In the genomic region with DNA sequence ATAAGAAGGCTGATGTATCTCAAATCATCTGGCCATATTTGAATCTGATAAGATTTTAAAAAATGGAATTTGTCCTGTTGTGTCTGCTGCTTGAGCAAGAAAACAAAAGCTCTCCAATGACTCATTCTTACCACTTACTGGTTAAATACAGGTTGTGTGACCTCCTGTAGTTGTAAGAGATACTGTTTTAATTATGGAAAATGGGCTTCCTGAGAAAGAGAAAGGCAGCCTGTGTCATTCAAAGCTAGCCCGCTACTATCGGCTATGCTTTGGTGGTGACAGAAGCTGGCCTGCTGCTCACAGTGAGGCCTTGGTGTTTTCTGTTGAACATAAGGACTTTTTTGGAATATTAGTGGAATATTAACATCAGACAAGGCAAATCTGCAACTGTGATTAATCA, we compare ENCODE assay signal across 18 cellular contexts.
DNase-seq lines count a peak whose midpoint lies in the region; ATAC-seq and TF ChIP-seq lines count a peak whose summit lies in the region.
"Had no signal": no experiment of that assay in that cellular context is flagged by ENCODE, and none has a peak within 500 bp of the region (broad histone marks: within the 10 kb centered on the region; RNA-seq: fewer than 3 reads in every experiment).

No MANE protein-coding gene starts in this region.

- H2AFZ ChIP-seq in Karpas-422 (ENCODE audit: low read length) = peak overlapping the region; percentile 3; the same call in 1 of the 2 replicates

- H3K4me2 ChIP-seq in BLaER1 treated with 17β-estradiol and CSF1 and Interleukin-3, amounts not matched to agents 10 nM and 100 nM = peak overlapping the region in 4 of 11 experiments; percentile 47 to 69 (median 54); a peak in 5 of 22 replicates
- H3K4me2 ChIP-seq in Karpas-422 (ENCODE audit: low read depth, low read length, poor library complexity, severe bottlenecking) = no peak overlapping the region
- H3K4me2 ChIP-seq: SK-N-SH had no signal

- H3K79me2 ChIP-seq in Karpas-422 (ENCODE audit: low read length) = no peaks in the 10 kb centered on the region

- H4K20me1 ChIP-seq in BLaER1 treated with 17β-estradiol and CSF1 and Interleukin-3, amounts not matched to agents 10 nM and 100 nM = no peaks in the 10 kb centered on the region
- no peaks in the 10 kb centered on the region for H4K20me1 ChIP-seq in Karpas-422 (ENCODE audit: insufficient read depth, low read depth, low read length)

- TF ChIP-seq CTCF in foreskin keratinocyte (conservative IDR thresholded peaks at IDR 0.05) (no peak), RWPE1 (conservative IDR thresholded peaks at IDR 0.05; ENCODE audit: low read depth) (no peak)

- H3K9me2 ChIP-seq in Karpas-422 (replicated peaks; ENCODE audit: insufficient read depth, low read length) = no peaks in the 10 kb centered on the region
- H3K9me2 ChIP-seq: SK-N-SH had no signal

- no peaks in the 10 kb centered on the region for H3K36me3 ChIP-seq in BLaER1 treated with 17β-estradiol and CSF1 and Interleukin-3, amounts not matched to agents 10 nM and 100 nM
- no peaks in the 10 kb centered on the region for H3K36me3 ChIP-seq in Karpas-422 (ENCODE audit: insufficient read depth, low read length)
- H3K36me3 ChIP-seq: breast epithelium had no signal

- H3K27me3 ChIP-seq in BLaER1 treated with 17β-estradiol and CSF1 and Interleukin-3, amounts not matched to agents 10 nM and 100 nM = peaks cover 0 to 5% (median 0%) of the 10 kb centered on the region in 11 experiments; a peak in 2 of 22 replicates
- H3K27me3 ChIP-seq in Karpas-422 (ENCODE audit: low read length) = no peaks in the 10 kb centered on the region
- no peaks in the 10 kb centered on the region for H3K27me3 ChIP-seq in foreskin keratinocyte
- H3K27me3 ChIP-seq: breast epithelium, dorsolateral prefrontal cortex had no signal

- DNase-seq in Karpas-422 = no peak
- DNase-seq in foreskin keratinocyte = peak; percentile 7 to 35
- DNase-seq in RWPE1 (ENCODE audit: low spot score) = no peak
- no peak for DNase-seq in T-helper 2 cell
- DNase-seq in NCI-H774 (lab: John Stamatoyannopoulos, UW) = no peak
- DNase-seq: activated CD4-positive, alpha-beta T cell treated with anti-CD3 and anti-CD28 coated beads, Interleukin-2, amount 10 ng/mL, durations not matched to agents 24 days and 14 days; activated T-cell treated with anti-CD3 and anti-CD28 coated beads, Interleukin-2, amount 50 U/mL, for 1 hour; dorsolateral prefrontal cortex; NCI-H1436 treated with DMSO at 0.1 percent for 48 hours; NCI-H446; psoas muscle; SK-N-SH had no signal

- H3K27ac ChIP-seq in BLaER1 treated with 17β-estradiol and CSF1 and Interleukin-3, amounts not matched to agents 10 nM and 100 nM = peak overlapping the region in 9 of 11 experiments; percentile 8 to 79 (median 65); a peak in 13 of 22 replicates
- H3K27ac ChIP-seq in Karpas-422 (ENCODE audit: low read length) (no peak overlapping the region), foreskin keratinocyte (no peak overlapping the region), RWPE1 (no peak overlapping the region)
- H3K27ac ChIP-seq: breast epithelium, dorsolateral prefrontal cortex, HL-60, psoas muscle had no signal

- H3K4me3 ChIP-seq in BLaER1 treated with 17β-estradiol and CSF1 and Interleukin-3, amounts not matched to agents 10 nM and 100 nM = no peak overlapping the region
- no peak overlapping the region for H3K4me3 ChIP-seq in Karpas-422 (ENCODE audit: low read length)
- H3K4me3 ChIP-seq: breast epithelium, dorsolateral prefrontal cortex, psoas muscle had no signal

- POLR2A ChIA-PET in RWPE1 (lab: Yijun Ruan, JAX; ENCODE audit: low non-redundant PET) = no interaction called here

- peak; percentile 27 for ATAC-seq in GM19395 (IDR thresholded peaks at IDR 0.05; ENCODE audit: unreplicated experiment)
- peak; percentile 36 for ATAC-seq in foreskin keratinocyte
- no peak for ATAC-seq in HG03280 (IDR thresholded peaks at IDR 0.05; ENCODE audit: unreplicated experiment)
- ATAC-seq: activated naive CD4-positive, alpha-beta T cell treated with anti-CD3 and anti-CD28 coated beads, Interleukin-2, amount 50 U/mL, for 72 hours; psoas muscle had no signal

- CTCF ChIA-PET in RWPE1 (lab: Yijun Ruan, JAX) = no interaction called here

- H3K9ac ChIP-seq in BLaER1 treated with 17β-estradiol and CSF1 and Interleukin-3, amounts not matched to agents 10 nM and 100 nM = peak overlapping the region in 1 of 11 experiments; percentile 32; a peak in 1 of 22 replicates
- no peak overlapping the region for H3K9ac ChIP-seq in Karpas-422 (ENCODE audit: low read length)
- H3K9ac ChIP-seq: SK-N-SH had no signal

- peaks cover 0 to 5% (median 0%) of the 10 kb centered on the region in 11 experiments; a peak in 4 of 22 replicates for H3K9me3 ChIP-seq in BLaER1 treated with 17β-estradiol and CSF1 and Interleukin-3, amounts not matched to agents 10 nM and 100 nM (replicated peaks in 1 of 11)
- H3K9me3 ChIP-seq in Karpas-422 (ENCODE audit: low read length) = peaks cover 9% of the 10 kb centered on the region; the same call in 1 of the 2 replicates
- H3K9me3 ChIP-seq: psoas muscle, SK-N-SH had no signal

- H3K4me1 ChIP-seq in BLaER1 treated with 17β-estradiol and CSF1 and Interleukin-3, amounts not matched to agents 10 nM and 100 nM = peaks cover 0 to 18% (median 15%) of the 10 kb centered on the region in 10 experiments; a peak in 15 of 20 replicates
- peaks cover 8% of the 10 kb centered on the region for H3K4me1 ChIP-seq in Karpas-422 (ENCODE audit: low read length)
- no peaks in the 10 kb centered on the region for H3K4me1 ChIP-seq in foreskin keratinocyte
- H3K4me1 ChIP-seq: breast epithelium, psoas muscle had no signal

Comparison
In these comparisons a context has a peak if more than half of its experiments do, and no peak if none do; other contexts are left out.
1. H3K27ac ChIP-seq: peak in BLaER1 treated with 17β-estradiol and CSF1 and Interleukin-3, amounts not matched to agents 10 nM and 100 nM (9 of 11); none in Karpas-422 (single experiment), foreskin keratinocyte (single experiment) and RWPE1 (single experiment).
2. DNase-seq: peak in foreskin keratinocyte (2 of 2); none in Karpas-422 (single experiment), RWPE1 (single experiment), T-helper 2 cell (0 of 5) and NCI-H774 (single experiment).